In genomic region chr4:145639281-145639680, GRCh38 we compare ENCODE assay signal across 26 cellular contexts. TPM values are rescaled to one million over a fixed set of nuclear protein-coding genes. Genes with fewer than 3 reads are reported as not detected.
"Had no signal": no experiment of that assay in that cellular context is flagged by ENCODE, and none has a peak within 500 bp of the region (broad histone marks: within the 10 kb centered on the region; RNA-seq: fewer than 3 reads in every experiment).

No MANE protein-coding gene starts in this region.

- H3K4me3 Mint-ChIP-seq: activated CD8-positive, alpha-beta T cell treated with anti-CD3 and anti-CD28 coated beads, Interleukin-2, amount 10 ng/mL, durations not matched to agents 7 days and 5 days; activated naive CD8-positive, alpha-beta T cell treated with anti-CD3 and anti-CD28 coated beads, Interleukin-2, amount 10 ng/mL, durations not matched to agents 7 days and 5 days; WTC11 had no signal

- H3K27me3 Mint-ChIP-seq: activated naive CD8-positive, alpha-beta T cell treated with anti-CD3 and anti-CD28 coated beads, Interleukin-2, amount 10 ng/mL, durations not matched to agents 7 days and 5 days had no signal

- H3K36me3 ChIP-seq: SJSA1 had no signal

- H3K4me1 ChIP-seq: Peyer's patch had no signal

- H3K9me3 Mint-ChIP-seq: activated naive CD8-positive, alpha-beta T cell treated with anti-CD3 and anti-CD28 coated beads, Interleukin-2, amount 10 ng/mL, durations not matched to agents 7 days and 5 days; WTC11 had no signal

- ATAC-seq: activated CD8-positive, alpha-beta T cell treated with anti-CD3 and anti-CD28 coated beads, Interleukin-2, amount 10 ng/mL, durations not matched to agents 7 days and 5 days; SK-N-SH treated with all-trans-retinoic acid at 6 μM for 48 hours; WTC11 had no signal

- DNase-seq: activated CD4-positive, alpha-beta T cell treated with anti-CD3 and anti-CD28 coated beads for 48 hours; activated CD4-positive, alpha-beta T cell treated with anti-CD3 and anti-CD28 coated beads, Interleukin-2, amount 50 U/mL, for 4 hours; activated CD4-positive, CD25-positive, alpha-beta regulatory T cell treated with anti-CD3 and anti-CD28 coated beads, Interleukin-2, amount 50 U/mL, for 72 hours; activated CD8-positive, alpha-beta memory T cell treated with anti-CD3 and anti-CD28 coated beads, Interleukin-2, amount 50 U/mL, for 48 hours; activated CD8-positive, alpha-beta T cell treated with anti-CD3 and anti-CD28 coated beads, Interleukin-2, amount 10 ng/mL, durations not matched to agents 7 days and 5 days; activated naive CD4-positive, alpha-beta T cell treated with anti-CD3 and anti-CD28 coated beads, Interleukin-2, amount 50 U/mL, for 16 hours; activated naive CD8-positive, alpha-beta T cell treated with anti-CD3 and anti-CD28 coated beads, Interleukin-2, amount 10 ng/mL, durations not matched to agents 7 days and 5 days; activated T-cell treated with anti-CD3 and anti-CD28 coated beads, Interleukin-2, amount 50 U/mL, for 1 hour; adrenal gland; anterior cingulate cortex; caudate nucleus; NCI-H1105 treated with DMSO at 0.1 percent for 48 hours; NCI-H1436 treated with DMSO at 0.1 percent for 48 hours; NCI-H187; NCI-H2081; NCI-H510A treated with DMSO at 0.1 percent for 48 hours; NCI-H69; Peyer's patch; SHP77; SW 1271; T-helper 9 cell had no signal

- H3K27ac Mint-ChIP-seq: activated CD8-positive, alpha-beta T cell treated with anti-CD3 and anti-CD28 coated beads, Interleukin-2, amount 10 ng/mL, durations not matched to agents 7 days and 5 days; activated naive CD8-positive, alpha-beta T cell treated with anti-CD3 and anti-CD28 coated beads, Interleukin-2, amount 10 ng/mL, durations not matched to agents 7 days and 5 days; WTC11 had no signal

- H3K27me3 ChIP-seq: adrenal gland, Peyer's patch, SJSA1 had no signal

- H3K4me3 ChIP-seq: adrenal gland, Peyer's patch, SJSA1 had no signal

- H3K36me3 Mint-ChIP-seq: WTC11 had no signal

- H3K9me3 ChIP-seq: adrenal gland, Peyer's patch, SJSA1 had no signal

- H3K27ac ChIP-seq: adrenal gland, Peyer's patch, SJSA1 had no signal

RNA-seq across cellular contexts. Expression of gene C4orf51, which starts 40.7 kb away (rescaled TPM):
- total RNA-seq: activated CD8-positive, alpha-beta T cell treated with anti-CD3 and anti-CD28 coated beads, Interleukin-2, amount 10 ng/mL, durations not matched to agents 7 days and 5 days; activated naive CD8-positive, alpha-beta T cell treated with anti-CD3 and anti-CD28 coated beads, Interleukin-2, amount 10 ng/mL, durations not matched to agents 7 days and 5 days; adrenal gland; cerebellum; Peyer's patch; SJSA1; T-helper 1 cell treated with Interleukin-12 subunit alpha and Interleukin-12 subunit beta and Interleukin-4 antibody, amounts not matched to agents 30 ng/mL and 1 ng/mL, for 36 hours had no signal
- polyA plus RNA-seq: adrenal gland had no signal
